9 cellular contexts compared by ENCODE assay signal in the genomic region with DNA sequence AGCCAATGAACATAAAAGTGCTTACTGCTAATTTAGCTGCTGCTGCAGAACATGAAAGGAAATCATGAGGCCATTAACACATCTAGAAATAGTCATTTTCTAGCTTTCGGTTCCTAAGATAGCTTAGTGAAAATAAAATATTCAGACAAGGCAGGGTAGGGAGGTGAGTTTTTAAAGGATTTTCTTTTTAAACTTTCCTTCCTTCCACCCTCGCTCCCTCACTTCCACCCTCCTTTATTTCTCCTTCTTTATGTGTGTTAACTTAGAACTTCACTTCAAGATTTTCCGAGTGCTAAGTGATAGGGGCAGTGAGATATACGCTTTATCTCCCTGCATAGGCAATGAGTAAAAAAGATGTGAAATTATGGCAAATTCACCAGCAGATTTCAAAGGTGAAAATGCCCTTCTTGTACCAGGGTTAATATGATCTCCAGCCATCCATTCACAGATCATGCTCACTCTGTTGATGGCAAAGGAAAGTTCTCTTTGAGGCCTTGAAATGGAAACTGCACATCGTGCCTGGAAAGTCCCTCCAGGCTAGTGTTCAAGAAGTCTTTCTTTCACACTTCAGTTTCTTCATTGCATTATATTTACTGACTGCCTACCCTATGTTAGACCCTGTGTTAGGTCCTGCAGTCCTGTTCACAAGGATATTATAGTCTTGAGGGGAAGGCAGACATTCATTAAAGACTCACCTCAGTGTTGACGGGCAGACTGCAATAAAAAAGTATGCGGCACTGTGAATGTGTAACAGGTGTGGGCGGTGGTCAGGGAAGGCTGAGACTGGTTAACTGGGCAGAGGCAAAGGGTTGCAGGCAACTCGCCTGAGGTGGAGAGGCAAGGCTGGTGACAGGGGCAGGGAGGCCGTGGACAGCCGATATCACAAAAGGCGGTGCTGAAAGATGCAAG.
DNase-seq lines count a peak whose midpoint lies in the region; ATAC-seq lines count a peak whose summit lies in the region.
"Had no signal": no experiment of that assay in that cellular context is flagged by ENCODE, and none has a peak within 500 bp of the region (broad histone marks: within the 10 kb centered on the region; RNA-seq: fewer than 3 reads in every experiment).

No MANE protein-coding gene starts in this region.

- CTCF ChIA-PET in activated CD8-positive, alpha-beta memory T cell treated with anti-CD3 and anti-CD28 coated beads, Interleukin-2, amount 10 ng/mL, durations not matched to agents 7 days and 5 days (lab: Charles Lee): no interaction called here

- no peak overlapping the region for H3K4me3 Mint-ChIP-seq in activated CD8-positive, alpha-beta memory T cell treated with anti-CD3 and anti-CD28 coated beads, Interleukin-2, amount 10 ng/mL, durations not matched to agents 7 days and 5 days
- H3K4me3 Mint-ChIP-seq in activated T-cell treated with anti-CD3 and anti-CD28 coated beads, Interleukin-2, amount 50 U/mL, for 72 hours: peak overlapping the region; percentile 59 to 75

- H3K9me3 Mint-ChIP-seq in activated CD8-positive, alpha-beta memory T cell treated with anti-CD3 and anti-CD28 coated beads, Interleukin-2, amount 10 ng/mL, durations not matched to agents 7 days and 5 days (ENCODE audit: low read depth): no peaks in the 10 kb centered on the region
- H3K9me3 Mint-ChIP-seq in activated T-cell treated with anti-CD3 and anti-CD28 coated beads, Interleukin-2, amount 50 U/mL, for 72 hours: peaks cover 3 to 5% of the 10 kb centered on the region in 2 donors

- H3K4me1 Mint-ChIP-seq in activated CD8-positive, alpha-beta memory T cell treated with anti-CD3 and anti-CD28 coated beads, Interleukin-2, amount 10 ng/mL, durations not matched to agents 7 days and 5 days: peaks cover 15% of the 10 kb centered on the region
- H3K4me1 Mint-ChIP-seq in activated T-cell treated with anti-CD3 and anti-CD28 coated beads, Interleukin-2, amount 50 U/mL, for 72 hours (ENCODE audit: low read depth): peaks cover 81% of the 10 kb centered on the region

- peak overlapping the region; percentile 24 for H3K27ac Mint-ChIP-seq in activated CD8-positive, alpha-beta memory T cell treated with anti-CD3 and anti-CD28 coated beads, Interleukin-2, amount 10 ng/mL, durations not matched to agents 7 days and 5 days
- peak overlapping the region; percentile 87 for H3K27ac Mint-ChIP-seq in activated T-cell treated with anti-CD3 and anti-CD28 coated beads, Interleukin-2, amount 50 U/mL, for 72 hours

- ATAC-seq in activated CD8-positive, alpha-beta memory T cell treated with anti-CD3 and anti-CD28 coated beads, Interleukin-2, amount 10 ng/mL, durations not matched to agents 7 days and 5 days: peak; percentile 61
- ATAC-seq in HG03025 (IDR thresholded peaks at IDR 0.05; ENCODE audit: low FRiP score, unreplicated experiment): peak; percentile 83
- peak; percentile 64 to 70 for ATAC-seq in activated T-cell treated with anti-CD3 and anti-CD28 coated beads, Interleukin-2, amount 50 U/mL, for 72 hours (replicated peaks in 1 of 2)
- ATAC-seq in stimulated activated naive CD8-positive, alpha-beta T cell treated with anti-CD3 and anti-CD28 coated beads, Interleukin-15, Interleukin-2, amounts not matched to agents 100 U/mL and 50 U/mL, for 24 hours: peak; percentile 68
- ATAC-seq: A549 had no signal

- H3K27me3 Mint-ChIP-seq in activated CD8-positive, alpha-beta memory T cell treated with anti-CD3 and anti-CD28 coated beads, Interleukin-2, amount 10 ng/mL, durations not matched to agents 7 days and 5 days: no peaks in the 10 kb centered on the region
- H3K27me3 Mint-ChIP-seq in activated T-cell treated with anti-CD3 and anti-CD28 coated beads, Interleukin-2, amount 50 U/mL, for 72 hours (ENCODE audit: low read depth): no peaks in the 10 kb centered on the region

- H3K36me3 Mint-ChIP-seq in activated CD8-positive, alpha-beta memory T cell treated with anti-CD3 and anti-CD28 coated beads, Interleukin-2, amount 10 ng/mL, durations not matched to agents 7 days and 5 days: no peaks in the 10 kb centered on the region
- H3K36me3 Mint-ChIP-seq in activated T-cell treated with anti-CD3 and anti-CD28 coated beads, Interleukin-2, amount 50 U/mL, for 72 hours (ENCODE audit: insufficient read depth in 2 of 2): peaks cover 7 to 12% of the 10 kb centered on the region in 2 donors

- DNase-seq in activated CD8-positive, alpha-beta memory T cell treated with anti-CD3 and anti-CD28 coated beads, Interleukin-2, amount 10 ng/mL, durations not matched to agents 7 days and 5 days: no peak
- DNase-seq in activated CD8-positive, alpha-beta memory T cell treated with anti-CD3 and anti-CD28 coated beads, Interleukin-2, amount 50 U/mL, for 4 hours: no peak
- peak; percentile 45 to 50 for DNase-seq in activated T-cell treated with anti-CD3 and anti-CD28 coated beads, Interleukin-2, amount 50 U/mL, for 72 hours
- DNase-seq in stimulated activated naive CD8-positive, alpha-beta T cell treated with anti-CD3 and anti-CD28 coated beads, Interleukin-15, Interleukin-2, amounts not matched to agents 100 U/mL and 50 U/mL, for 24 hours: peak; percentile 23
- no peak for DNase-seq in NCI-H748 treated with DMSO at 0.1 percent for 48 hours (lab: John Stamatoyannopoulos, UW)
- DNase-seq in NCI-H526 treated with DMSO at 0.1 percent for 48 hours (lab: John Stamatoyannopoulos, UW): no peak
- no peak for DNase-seq in D341Med (ENCODE audit: low spot score)

Comparison
In these comparisons a context has a peak if more than half of its experiments do, and no peak if none do; other contexts are left out.
1. DNase-seq: peak in activated T-cell treated with anti-CD3 and anti-CD28 coated beads, Interleukin-2, amount 50 U/mL, for 72 hours (2 of 2) and stimulated activated naive CD8-positive, alpha-beta T cell treated with anti-CD3 and anti-CD28 coated beads, Interleukin-15, Interleukin-2, amounts not matched to agents 100 U/mL and 50 U/mL, for 24 hours (single experiment); none in activated CD8-positive, alpha-beta memory T cell treated with anti-CD3 and anti-CD28 coated beads, Interleukin-2, amount 10 ng/mL, durations not matched to agents 7 days and 5 days (single experiment), activated CD8-positive, alpha-beta memory T cell treated with anti-CD3 and anti-CD28 coated beads, Interleukin-2, amount 50 U/mL, for 4 hours (single experiment), NCI-H748 treated with DMSO at 0.1 percent for 48 hours (single experiment), NCI-H526 treated with DMSO at 0.1 percent for 48 hours (single experiment) and D341Med (single experiment).
2. Peak in every context shown above with its lines, with median percentiles within 50 percentile points of each other: ATAC-seq.